Comparison of ENCODE assay signal across 1 cellular context in genomic region chr2:179467111-179467510, GRCh38.
TF ChIP-seq lines count a peak whose summit lies in the region.

No MANE protein-coding gene starts in this region.

TF ChIP-seq in GM23338, 12 proteins besides CTCF, POLR2A, EP300 and RAD21 (continued from another document):
- TF ChIP-seq, protein P1, sequence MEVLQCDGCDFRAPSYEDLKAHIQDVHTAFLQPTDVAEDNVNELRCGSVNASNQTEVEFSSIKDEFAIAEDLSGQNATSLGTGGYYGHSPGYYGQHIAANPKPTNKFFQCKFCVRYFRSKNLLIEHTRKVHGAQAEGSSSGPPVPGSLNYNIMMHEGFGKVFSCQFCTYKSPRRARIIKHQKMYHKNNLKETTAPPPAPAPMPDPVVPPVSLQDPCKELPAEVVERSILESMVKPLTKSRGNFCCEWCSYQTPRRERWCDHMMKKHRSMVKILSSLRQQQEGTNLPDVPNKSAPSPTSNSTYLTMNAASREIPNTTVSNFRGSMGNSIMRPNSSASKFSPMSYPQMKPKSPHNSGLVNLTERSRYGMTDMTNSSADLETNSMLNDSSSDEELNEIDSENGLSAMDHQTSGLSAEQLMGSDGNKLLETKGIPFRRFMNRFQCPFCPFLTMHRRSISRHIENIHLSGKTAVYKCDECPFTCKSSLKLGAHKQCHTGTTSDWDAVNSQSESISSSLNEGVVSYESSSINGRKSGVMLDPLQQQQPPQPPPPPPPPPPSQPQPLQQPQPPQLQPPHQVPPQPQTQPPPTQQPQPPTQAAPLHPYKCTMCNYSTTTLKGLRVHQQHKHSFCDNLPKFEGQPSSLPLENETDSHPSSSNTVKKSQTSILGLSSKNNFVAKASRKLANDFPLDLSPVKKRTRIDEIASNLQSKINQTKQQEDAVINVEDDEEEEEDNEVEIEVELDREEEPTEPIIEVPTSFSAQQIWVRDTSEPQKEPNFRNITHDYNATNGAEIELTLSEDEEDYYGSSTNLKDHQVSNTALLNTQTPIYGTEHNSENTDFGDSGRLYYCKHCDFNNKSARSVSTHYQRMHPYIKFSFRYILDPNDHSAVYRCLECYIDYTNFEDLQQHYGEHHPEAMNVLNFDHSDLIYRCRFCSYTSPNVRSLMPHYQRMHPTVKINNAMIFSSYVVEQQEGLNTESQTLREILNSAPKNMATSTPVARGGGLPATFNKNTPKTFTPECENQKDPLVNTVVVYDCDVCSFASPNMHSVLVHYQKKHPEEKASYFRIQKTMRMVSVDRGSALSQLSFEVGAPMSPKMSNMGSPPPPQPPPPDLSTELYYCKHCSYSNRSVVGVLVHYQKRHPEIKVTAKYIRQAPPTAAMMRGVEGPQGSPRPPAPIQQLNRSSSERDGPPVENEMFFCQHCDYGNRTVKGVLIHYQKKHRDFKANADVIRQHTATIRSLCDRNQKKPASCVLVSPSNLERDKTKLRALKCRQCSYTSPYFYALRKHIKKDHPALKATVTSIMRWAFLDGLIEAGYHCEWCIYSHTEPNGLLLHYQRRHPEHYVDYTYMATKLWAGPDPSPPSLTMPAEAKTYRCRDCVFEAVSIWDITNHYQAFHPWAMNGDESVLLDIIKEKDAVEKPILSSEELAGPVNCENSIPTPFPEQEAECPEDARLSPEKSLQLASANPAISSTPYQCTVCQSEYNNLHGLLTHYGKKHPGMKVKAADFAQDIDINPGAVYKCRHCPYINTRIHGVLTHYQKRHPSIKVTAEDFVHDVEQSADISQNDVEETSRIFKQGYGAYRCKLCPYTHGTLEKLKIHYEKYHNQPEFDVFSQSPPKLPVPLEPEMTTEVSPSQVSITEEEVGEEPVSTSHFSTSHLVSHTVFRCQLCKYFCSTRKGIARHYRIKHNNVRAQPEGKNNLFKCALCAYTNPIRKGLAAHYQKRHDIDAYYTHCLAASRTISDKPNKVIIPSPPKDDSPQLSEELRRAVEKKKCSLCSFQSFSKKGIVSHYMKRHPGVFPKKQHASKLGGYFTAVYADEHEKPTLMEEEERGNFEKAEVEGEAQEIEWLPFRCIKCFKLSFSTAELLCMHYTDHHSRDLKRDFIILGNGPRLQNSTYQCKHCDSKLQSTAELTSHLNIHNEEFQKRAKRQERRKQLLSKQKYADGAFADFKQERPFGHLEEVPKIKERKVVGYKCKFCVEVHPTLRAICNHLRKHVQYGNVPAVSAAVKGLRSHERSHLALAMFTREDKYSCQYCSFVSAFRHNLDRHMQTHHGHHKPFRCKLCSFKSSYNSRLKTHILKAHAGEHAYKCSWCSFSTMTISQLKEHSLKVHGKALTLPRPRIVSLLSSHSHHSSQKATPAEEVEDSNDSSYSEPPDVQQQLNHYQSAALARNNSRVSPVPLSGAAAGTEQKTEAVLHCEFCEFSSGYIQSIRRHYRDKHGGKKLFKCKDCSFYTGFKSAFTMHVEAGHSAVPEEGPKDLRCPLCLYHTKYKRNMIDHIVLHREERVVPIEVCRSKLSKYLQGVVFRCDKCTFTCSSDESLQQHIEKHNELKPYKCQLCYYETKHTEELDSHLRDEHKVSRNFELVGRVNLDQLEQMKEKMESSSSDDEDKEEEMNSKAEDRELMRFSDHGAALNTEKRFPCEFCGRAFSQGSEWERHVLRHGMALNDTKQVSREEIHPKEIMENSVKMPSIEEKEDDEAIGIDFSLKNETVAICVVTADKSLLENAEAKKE (CRISPR knock-in tag; IDR thresholded peaks at IDR 0.05) = no peak
- TF ChIP-seq JUNB (IDR thresholded peaks at IDR 0.05; ENCODE audit: unreplicated experiment) = no peak
- TF ChIP-seq CREB1 (CRISPR knock-in tag; IDR thresholded peaks at IDR 0.05; ENCODE audit: low read depth) = no peak
- TF ChIP-seq STAT1 (IDR thresholded peaks at IDR 0.05; ENCODE audit: unreplicated experiment) = no peak
- no peak for TF ChIP-seq ETS1 (IDR thresholded peaks at IDR 0.05)
- no peak for TF ChIP-seq ZNF114 (CRISPR knock-in tag; IDR thresholded peaks at IDR 0.05)
- no peak for TF ChIP-seq POLR2AphosphoS5 (IDR thresholded peaks at IDR 0.05; ENCODE audit: low read depth)
TF ChIP-seq in GM23338: peak in this region for 0.
